ENCODE assay signal across 9 cellular contexts in genomic region chr17:1997587-1998425, GRCh38. TPM values are rescaled to one million over a fixed set of nuclear protein-coding genes. Genes with fewer than 3 reads are reported as not detected.
DNase-seq lines count a peak whose midpoint lies in the region; ATAC-seq and TF ChIP-seq lines count a peak whose summit lies in the region.
"Had no signal": no experiment of that assay in that cellular context is flagged by ENCODE, and none has a peak within 500 bp of the region (broad histone marks: within the 10 kb centered on the region; RNA-seq: fewer than 3 reads in every experiment).

No MANE protein-coding gene starts in this region.

- no peak overlapping the region for H3K27ac ChIP-seq in GM23248
- H3K27ac ChIP-seq in WERI-Rb-1 = peak overlapping the region; percentile 96
- no peak overlapping the region for H3K27ac ChIP-seq in iPS DF 6.9 (ENCODE audit: low read length)

- peak overlapping the region; percentile 57 for H3K9ac ChIP-seq in GM23248

- DNase-seq in GM23248 (peak; percentile 44), WERI-Rb-1 (peak; percentile 95), iPS DF 6.9 (ENCODE audit: low read depth, low spot score) (no peak), skeletal muscle cell (ENCODE audit: low read depth) (no peak), NAMALWA (ENCODE audit: low spot score) (no peak)
- no peak for DNase-seq in activated CD4-positive, alpha-beta T cell treated with anti-CD3 and anti-CD28 coated beads for 48 hours
- DNase-seq: stimulated activated CD4-positive, alpha-beta T cell treated with anti-CD3 and anti-CD28 coated beads, Interleukin-4, amount 100 ng/mL, for 1 hour had no signal

- no peaks in the 10 kb centered on the region for H3K79me2 ChIP-seq in GM23248 (ENCODE audit: insufficient read depth)

- H3K36me3 ChIP-seq in GM23248 (ENCODE audit: low read depth) = no peaks in the 10 kb centered on the region
- H3K36me3 ChIP-seq in WERI-Rb-1 = peaks cover 3% of the 10 kb centered on the region; the same call in 1 of the 2 replicates
- H3K36me3 ChIP-seq in iPS DF 6.9 (ENCODE audit: control insufficient read depth, insufficient read depth, low read length) = no peaks in the 10 kb centered on the region

- H3K4me3 ChIP-seq in GM23248 = peak overlapping the region; percentile 56
- peak overlapping the region; percentile 40 for H3K4me3 ChIP-seq in WERI-Rb-1 (ENCODE audit: low read depth, low read length)
- H3K4me3 ChIP-seq in iPS DF 6.9 (ENCODE audit: low read length) = peak overlapping the region; percentile 53; the same call in 1 of the 2 replicates
- H3K4me3 ChIP-seq in skeletal muscle cell (ENCODE audit: low read depth, low read length) = peak overlapping the region; percentile 37

- H3K9me2 ChIP-seq in GM23248 (ENCODE audit: insufficient read depth) = no peaks in the 10 kb centered on the region

- H3K27me3 ChIP-seq in GM23248 (replicated peaks; ENCODE audit: insufficient read depth) (no peaks in the 10 kb centered on the region), WERI-Rb-1 (ENCODE audit: insufficient read depth, low read depth, severe bottlenecking) (no peaks in the 10 kb centered on the region), iPS DF 6.9 (ENCODE audit: control insufficient read depth, insufficient read depth, low read length) (peaks cover 3% of the 10 kb centered on the region)

- H3K9me3 ChIP-seq in GM23248 (ENCODE audit: low read depth) = no peaks in the 10 kb centered on the region
- H3K9me3 ChIP-seq in WERI-Rb-1 (ENCODE audit: severe bottlenecking) = no peaks in the 10 kb centered on the region
- no peaks in the 10 kb centered on the region for H3K9me3 ChIP-seq in iPS DF 6.9 (ENCODE audit: control insufficient read depth, insufficient read depth, low read length)

- ATAC-seq in HG03095 (IDR thresholded peaks at IDR 0.05; ENCODE audit: unreplicated experiment) (no peak), HG02981 (IDR thresholded peaks at IDR 0.05; ENCODE audit: unreplicated experiment) (no peak)

- 0 out of 2 replicates have a peak, but pooled peaks have one; percentile 0 for TF ChIP-seq CTCF in WERI-Rb-1 (IDR thresholded peaks at IDR 0.05; ENCODE audit: low read depth, low read length)

- H4K20me1 ChIP-seq in GM23248 (ENCODE audit: insufficient read depth) = no peaks in the 10 kb centered on the region

- WGBS in GM23248 (ENCODE audit: low coverage in 1 of 2, low lambda C conversion rate in 2 of 2, missing lambda C conversion rate in 2 of 2), 2 experiments = 31 to 52% methylated on average over 10 to 46 of the region's 65 CpGs
- WGBS in iPS DF 6.9 (ENCODE audit: insufficient coverage, insufficient read length) = no CpG with 5 or more reads among the region's 65 CpGs

- in situ Hi-C loops in GM23248 (cut with MboI) = no loop called here

- H3K4me1 ChIP-seq in GM23248 (ENCODE audit: insufficient read depth) (no peaks in the 10 kb centered on the region), iPS DF 6.9 (ENCODE audit: control insufficient read depth, insufficient read depth, low read length) (no peaks in the 10 kb centered on the region; the same call in 1 of the 2 replicates)

- no peaks in the 10 kb centered on the region for H3F3A ChIP-seq in GM23248 (ENCODE audit: insufficient read depth)

- H3K4me2 ChIP-seq in GM23248 (ENCODE audit: unreplicated experiment) = peak overlapping the region; percentile 11

- H2AFZ ChIP-seq in GM23248 = peak overlapping the region; percentile 65

RNA-seq across cellular contexts. Expression of gene RTN4RL1, which starts 27.3 kb away (rescaled TPM):
- 0.22 TPM in 1 of 2 replicates, not detected in the other for total RNA-seq in GM23248 (2014; rRNA removed; shearing (Covaris generic))
- polyA plus RNA-seq in GM23248 (2016; fragmentation: Nextera tagmentation; extraction: Ambion mirVana) = not detected in 2 replicates

RNA-seq across cellular contexts. Expression of gene DPH1, which starts 32.1 kb away (rescaled TPM):
- 51.2 and 58.1 TPM in 2 replicates for total RNA-seq in GM23248 (2014; rRNA removed; shearing (Covaris generic))
- 41.1 and 41.2 TPM in 2 replicates for polyA plus RNA-seq in GM23248 (2016; fragmentation: Nextera tagmentation; extraction: Ambion mirVana)

RNA-seq across cellular contexts. Expression of gene OVCA2, which starts 44.0 kb away (rescaled TPM):
- 67.3 and 92.0 TPM in 2 replicates for total RNA-seq in GM23248 (2014; rRNA removed; shearing (Covaris generic))
- polyA plus RNA-seq in GM23248 (2016; fragmentation: Nextera tagmentation; extraction: Ambion mirVana) = 63.5 and 66.1 TPM in 2 replicates

RNA-seq across cellular contexts. Expression of gene HIC1, which starts 57.1 kb away (rescaled TPM):
- 35.0 and 59.8 TPM in 2 replicates for total RNA-seq in GM23248 (2014; rRNA removed; shearing (Covaris generic))
- 1.6 TPM in 2 replicates for polyA plus RNA-seq in GM23248 (2016; fragmentation: Nextera tagmentation; extraction: Ambion mirVana)

Comparison
In these comparisons a context has a peak if more than half of its experiments do, and no peak if none do; other contexts are left out.
1. DNase-seq: peak in GM23248 (single experiment) and WERI-Rb-1 (single experiment); none in iPS DF 6.9 (single experiment), skeletal muscle cell (single experiment), NAMALWA (single experiment) and activated CD4-positive, alpha-beta T cell treated with anti-CD3 and anti-CD28 coated beads for 48 hours (single experiment).
2. Peak in every context shown above with its lines, with median percentiles within 50 percentile points of each other: H3K4me3 ChIP-seq.